8 cellular contexts compared by ENCODE assay signal in genomic region chr6:30325150-30325872, GRCh38. TPM values are rescaled to one million over a fixed set of nuclear protein-coding genes. Genes with fewer than 3 reads are reported as not detected.
DNase-seq lines count a peak whose midpoint lies in the region; ATAC-seq and TF ChIP-seq lines count a peak whose summit lies in the region.

No MANE protein-coding gene starts in this region.

- intact Hi-C loops in activated CD8-positive, alpha-beta T cell treated with anti-CD3 and anti-CD28 coated beads for 36 hours (cut with micrococcal nuclease), result loop anchor here (10.0 kb wide), 1 partner anchor 111 kb away; the partner anchor contains the start of gene TRIM26

- H3K4me3 ChIP-seq in BJ (ENCODE audit: low read depth, low read length) (peak overlapping the region; percentile 87), esophagus (ENCODE audit: low read depth in 1 of 2, low read length in 2 of 2) (peak overlapping the region; percentile 75 to 96), urinary bladder (ENCODE audit: low read depth, low read length) (peak overlapping the region; percentile 74)

- peaks cover 3% of the 10 kb centered on the region; the same call in 1 of the 2 replicates for H3K36me3 ChIP-seq in BJ (ENCODE audit: control insufficient read depth, insufficient read depth, low read length)
- peaks cover 3 to 6% of the 10 kb centered on the region in 2 donors for H3K36me3 ChIP-seq in esophagus (ENCODE audit: control insufficient read depth in 2 of 2, insufficient read depth in 2 of 2, low read length in 1 of 2)
- no peaks in the 10 kb centered on the region for H3K36me3 ChIP-seq in urinary bladder (ENCODE audit: insufficient read depth)

- CTCF ChIA-PET in BJ (lab: Yijun Ruan, JAX), result interaction anchor here (1.0 to 1.5 kb wide), 5 partner anchors 8 to 222 kb away, joined by 3 to 8 read pairs (median 4); no protein-coding TSS in a partner anchor
- CTCF ChIA-PET in activated CD8-positive, alpha-beta T cell treated with anti-CD3 and anti-CD28 coated beads for 36 hours (lab: Charles Lee), result interaction anchor here (1.7 to 2.6 kb wide), 2 partner anchors 95 to 106 kb away, joined by 4 to 14 read pairs; no protein-coding TSS in a partner anchor

- TF ChIP-seq CTCF in BJ (IDR thresholded peaks at IDR 0.05; ENCODE audit: insufficient read depth, low read depth, low read length) (no peak), neural crest cell (conservative IDR thresholded peaks at IDR 0.05) (no peak)
- TF ChIP-seq CTCF in activated CD8-positive, alpha-beta T cell treated with anti-CD3 and anti-CD28 coated beads for 36 hours (IDR thresholded peaks at IDR 0.05), result no peak

- peak overlapping the region; percentile 99 for H3K27ac Mint-ChIP-seq in activated CD8-positive, alpha-beta T cell treated with anti-CD3 and anti-CD28 coated beads for 36 hours
- peak overlapping the region; percentile 99 for H3K27ac Mint-ChIP-seq in neural crest cell (ENCODE audit: unreplicated experiment)

- H3K36me3 Mint-ChIP-seq in activated CD8-positive, alpha-beta T cell treated with anti-CD3 and anti-CD28 coated beads for 36 hours (ENCODE audit: low read depth), result peaks cover 59% of the 10 kb centered on the region
- H3K36me3 Mint-ChIP-seq in neural crest cell (ENCODE audit: low read depth), result peaks cover 3% of the 10 kb centered on the region

- WGBS in esophagus, 2 donors, result 4 to 6% methylated on average over 10 of the region's 10 CpGs
- WGBS in urinary bladder, result 6% methylated on average over 10 of the region's 10 CpGs

- H3K27ac ChIP-seq in esophagus (ENCODE audit: low read depth in 2 of 2, low read length in 1 of 2) (peak overlapping the region; percentile 96 to 98), urinary bladder (ENCODE audit: low read depth) (no peak overlapping the region)

- no peaks in the 10 kb centered on the region for H3K9me3 ChIP-seq in esophagus (ENCODE audit: control insufficient read depth in 2 of 2, insufficient read depth in 1 of 2, low read depth in 1 of 2, low read length in 1 of 2)

- no peak for DNase-seq in BJ (ENCODE audit: low read depth)
- DNase-seq in NCI-H1694 (lab: John Stamatoyannopoulos, UW), result peak; percentile 62
- peak; percentile 97 for DNase-seq in activated CD8-positive, alpha-beta T cell treated with anti-CD3 and anti-CD28 coated beads for 36 hours
- DNase-seq in neural crest cell (ENCODE audit: low read depth, low spot score), result peak; percentile 13

- H3K4me3 Mint-ChIP-seq in activated CD8-positive, alpha-beta T cell treated with anti-CD3 and anti-CD28 coated beads for 36 hours, result peak overlapping the region; percentile 94
- H3K4me3 Mint-ChIP-seq in neural crest cell, result peak overlapping the region; percentile 97

- peaks cover 64% of the 10 kb centered on the region for H3K4me1 Mint-ChIP-seq in activated CD8-positive, alpha-beta T cell treated with anti-CD3 and anti-CD28 coated beads for 36 hours (ENCODE audit: low read depth)
- H3K4me1 Mint-ChIP-seq in neural crest cell, result peaks cover 52% of the 10 kb centered on the region

- H3K27me3 Mint-ChIP-seq in activated CD8-positive, alpha-beta T cell treated with anti-CD3 and anti-CD28 coated beads for 36 hours, result no peaks in the 10 kb centered on the region
- no peaks in the 10 kb centered on the region for H3K27me3 Mint-ChIP-seq in neural crest cell (ENCODE audit: low read depth)

- ATAC-seq in GM21390 (IDR thresholded peaks at IDR 0.05; ENCODE audit: unreplicated experiment) (peak; percentile 41), HG02981 (IDR thresholded peaks at IDR 0.05; ENCODE audit: unreplicated experiment) (no peak)
- no peak for ATAC-seq in activated CD8-positive, alpha-beta T cell treated with anti-CD3 and anti-CD28 coated beads for 36 hours

- H3K9me3 Mint-ChIP-seq in activated CD8-positive, alpha-beta T cell treated with anti-CD3 and anti-CD28 coated beads for 36 hours, result peaks cover 4% of the 10 kb centered on the region
- H3K9me3 Mint-ChIP-seq in neural crest cell, result no peaks in the 10 kb centered on the region

- peaks cover 0 to 7% of the 10 kb centered on the region in 2 donors for H3K4me1 ChIP-seq in esophagus (ENCODE audit: control insufficient read depth in 2 of 2, insufficient read depth in 2 of 2, low read length in 1 of 2)
- H3K4me1 ChIP-seq in urinary bladder (ENCODE audit: insufficient read depth), result no peaks in the 10 kb centered on the region

- POLR2A ChIA-PET in BJ (lab: Charles Lee), result no interaction called here
- POLR2A ChIA-PET in activated CD8-positive, alpha-beta T cell treated with anti-CD3 and anti-CD28 coated beads for 36 hours (lab: Charles Lee), result interaction anchor here (0.8 to 3.7 kb wide), 15 partner anchors 8 to 117 kb away, joined by 3 to 27 read pairs (median 6); partner anchors contain the start of genes RPP21 and TRIM26

- H3K27me3 ChIP-seq in BJ (ENCODE audit: control insufficient read depth, insufficient read depth, low read length) (no peaks in the 10 kb centered on the region), esophagus (ENCODE audit: control insufficient read depth in 1 of 2, insufficient read depth in 2 of 2, low read length in 2 of 2) (no peaks in the 10 kb centered on the region)

RNA-seq across cellular contexts. Expression of gene TRIM39, which starts 1.4 kb away (rescaled TPM):
- 7.4 and 8.1 TPM in 2 replicates for polyA plus RNA-seq in BJ (2011; rRNA removed)
- polyA minus RNA-seq in BJ (2011; rRNA and poly(A)+ RNA removed), result 5.8 and 6.8 TPM in 2 replicates
- 10 to 100 TPM; 21.6 to 22.3 TPM for total RNA-seq in activated CD8-positive, alpha-beta T cell treated with anti-CD3 and anti-CD28 coated beads for 36 hours
- 10 to 100 TPM; 11.9 to 12.1 TPM for polyA plus RNA-seq in esophagus
- total RNA-seq in neural crest cell, result 13.9 and 14.5 TPM in 2 replicates
- 5.8 TPM for total RNA-seq in urinary bladder
- 16.6 TPM for polyA plus RNA-seq in urinary bladder

RNA-seq across cellular contexts. Expression of gene RPP21, which starts 19.6 kb away (rescaled TPM):
- polyA plus RNA-seq in BJ (2011; rRNA removed) (28.3 and 29.0 TPM in 2 replicates), esophagus (100 to 1,000 TPM; 123 to 172 TPM), urinary bladder (147 TPM)
- 6.9 and 7.3 TPM in 2 replicates for polyA minus RNA-seq in BJ (2011; rRNA and poly(A)+ RNA removed)
- 10 to 100 TPM; 43.0 to 43.5 TPM for total RNA-seq in activated CD8-positive, alpha-beta T cell treated with anti-CD3 and anti-CD28 coated beads for 36 hours
- total RNA-seq in neural crest cell (60.6 and 64.8 TPM in 2 replicates), urinary bladder (15.0 TPM)
